ENCODE assay signal across 9 cellular contexts in the genomic region with DNA sequence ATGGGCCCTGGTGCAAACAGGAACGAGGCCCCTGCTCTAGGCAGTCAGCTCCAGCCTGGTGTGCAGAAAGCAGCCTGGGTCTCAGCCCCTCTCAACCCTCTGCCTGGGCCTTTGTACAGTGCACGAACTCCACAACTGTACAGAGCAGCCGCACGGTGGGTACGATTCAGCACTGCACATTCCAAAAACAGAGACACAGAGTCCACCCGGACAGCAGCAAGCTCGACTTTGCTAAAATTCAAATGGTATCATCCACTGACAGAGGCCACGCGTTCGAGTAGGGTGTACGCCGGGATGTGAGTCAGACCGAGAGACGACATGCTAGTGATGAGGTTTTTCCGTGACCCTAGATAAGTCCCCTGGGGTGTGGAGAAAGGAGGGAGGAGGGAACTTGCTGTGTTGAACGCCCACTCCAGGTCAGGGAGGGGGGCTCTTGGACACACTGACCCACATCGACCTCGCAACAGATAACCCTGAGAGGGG.
DNase-seq lines count a peak whose midpoint lies in the region; ATAC-seq, FAIRE-seq and TF ChIP-seq lines count a peak whose summit lies in the region.
"Had no signal": no experiment of that assay in that cellular context is flagged by ENCODE, and none has a peak within 500 bp of the region (broad histone marks: within the 10 kb centered on the region; RNA-seq: fewer than 3 reads in every experiment).

No MANE protein-coding gene starts in this region.

- intact Hi-C loops in activated CD4-positive, alpha-beta memory T cell treated with anti-CD3 and anti-CD28 coated beads for 36 hours (cut with micrococcal nuclease) = no loop called here
- intact Hi-C loops in kidney (cut with DNase I) = no loop called here
- intact Hi-C loops in tibial artery (cut with DNase I; ENCODE audit: low total_unique reads) = no loop called here

- CTCF ChIA-PET in activated CD4-positive, alpha-beta memory T cell treated with anti-CD3 and anti-CD28 coated beads for 36 hours (lab: Charles Lee) = interaction anchor here (1.2 to 1.7 kb wide), 3 partner anchors 19 to 263 kb away, joined by 3 to 4 read pairs (median 3); no protein-coding TSS in a partner anchor

- H3K27me3 Mint-ChIP-seq in activated CD4-positive, alpha-beta memory T cell treated with anti-CD3 and anti-CD28 coated beads for 36 hours = no peaks in the 10 kb centered on the region

- no peak overlapping the region for H3K9ac ChIP-seq in kidney (ENCODE audit: low read length in 2 of 2)

- no peak for FAIRE-seq in kidney (lab: Jason Lieb, UNC)

- no peak overlapping the region for H3K27ac ChIP-seq in kidney (ENCODE audit: low read depth in 2 of 2, low read length in 2 of 2)
- H3K27ac ChIP-seq in tibial artery = no peak overlapping the region

- no peak for TF ChIP-seq CTCF in kidney (IDR thresholded peaks at IDR 0.05; ENCODE audit: borderline replicate concordance, extremely low read depth, insufficient read depth)
- TF ChIP-seq CTCF in tibial artery (IDR thresholded peaks at IDR 0.05) = no peak

- H3K27me3 ChIP-seq in tibial artery = no peaks in the 10 kb centered on the region

- H3K36me3 ChIP-seq in kidney (ENCODE audit: control insufficient read depth in 1 of 2, insufficient read depth in 2 of 2, low read length in 2 of 2) (peaks cover 0 to 5% of the 10 kb centered on the region in 2 donors), tibial artery (peaks cover 0 to 5% (median 0%) of the 10 kb centered on the region in 3 donors)

- POLR2A ChIA-PET in activated CD4-positive, alpha-beta memory T cell treated with anti-CD3 and anti-CD28 coated beads for 36 hours (lab: Charles Lee) = interaction anchor here (0.7 to 3.7 kb wide), 5 partner anchors 10 to 32 kb away, joined by 3 to 69 read pairs (median 3); no protein-coding TSS in a partner anchor

- H3K4me1 ChIP-seq in kidney (ENCODE audit: control insufficient read depth in 1 of 2, insufficient read depth in 1 of 2, low read depth in 1 of 2, low read length in 2 of 2) (peaks cover 0 to 5% of the 10 kb centered on the region in 2 donors), tibial artery (peaks cover 1 to 24% (median 18%) of the 10 kb centered on the region in 4 donors)

- peaks cover 47% of the 10 kb centered on the region for H3K36me3 Mint-ChIP-seq in activated CD4-positive, alpha-beta memory T cell treated with anti-CD3 and anti-CD28 coated beads for 36 hours

- ATAC-seq in HG03175 (IDR thresholded peaks at IDR 0.05; ENCODE audit: unreplicated experiment) = no peak

- H3K4me1 Mint-ChIP-seq in activated CD4-positive, alpha-beta memory T cell treated with anti-CD3 and anti-CD28 coated beads for 36 hours (ENCODE audit: low read depth) = peaks cover 38% of the 10 kb centered on the region
- H3K4me1 Mint-ChIP-seq: endodermal cell had no signal

- H3K27ac Mint-ChIP-seq in activated CD4-positive, alpha-beta memory T cell treated with anti-CD3 and anti-CD28 coated beads for 36 hours = peak overlapping the region; percentile 93
- H3K27ac Mint-ChIP-seq: endodermal cell had no signal

- H3K9me3 Mint-ChIP-seq in activated CD4-positive, alpha-beta memory T cell treated with anti-CD3 and anti-CD28 coated beads for 36 hours = peaks cover 19% of the 10 kb centered on the region

- H3K4me3 ChIP-seq in kidney (ENCODE audit: low read length in 2 of 2) (no peak overlapping the region), tibial artery (no peak overlapping the region)

- H3K9me3 ChIP-seq in kidney (ENCODE audit: control insufficient read depth in 1 of 2, low read length in 2 of 2) (no peaks in the 10 kb centered on the region), tibial artery (no peaks in the 10 kb centered on the region)

- DNase-seq in stimulated activated naive CD4-positive, alpha-beta T cell treated with Interleukin-2 at 50 U/mL for 16 hours (lab: John Stamatoyannopoulos, UW) = peak; percentile 75
- no peak for DNase-seq in stimulated activated naive CD4-positive, alpha-beta T cell (lab: John Stamatoyannopoulos, UW)
- peak; percentile 88 for DNase-seq in activated CD4-positive, alpha-beta memory T cell treated with anti-CD3 and anti-CD28 coated beads for 36 hours
- DNase-seq in kidney (peak; percentile 44), epidermal melanocyte (ENCODE audit: insufficient read length, low spot score) (no peak), NCI-H2107 treated with DMSO at 0.1 percent for 48 hours (lab: John Stamatoyannopoulos, UW; ENCODE audit: unreplicated experiment) (no peak), tibial artery (no peak)
- DNase-seq: endodermal cell had no signal

- H3K4me3 Mint-ChIP-seq in activated CD4-positive, alpha-beta memory T cell treated with anti-CD3 and anti-CD28 coated beads for 36 hours = peak overlapping the region; percentile 11
- H3K4me3 Mint-ChIP-seq: endodermal cell had no signal

Comparison
In these comparisons a context has a peak if more than half of its experiments do, and no peak if none do; other contexts are left out.
1. DNase-seq: peak in stimulated activated naive CD4-positive, alpha-beta T cell treated with Interleukin-2 at 50 U/mL for 16 hours (single experiment), activated CD4-positive, alpha-beta memory T cell treated with anti-CD3 and anti-CD28 coated beads for 36 hours (single experiment) and kidney (single experiment); none in stimulated activated naive CD4-positive, alpha-beta T cell (0 of 6), epidermal melanocyte (single experiment), NCI-H2107 treated with DMSO at 0.1 percent for 48 hours (single experiment) and tibial artery (0 of 2).